Comparison of ENCODE assay signal across 19 cellular contexts in the genomic region with DNA sequence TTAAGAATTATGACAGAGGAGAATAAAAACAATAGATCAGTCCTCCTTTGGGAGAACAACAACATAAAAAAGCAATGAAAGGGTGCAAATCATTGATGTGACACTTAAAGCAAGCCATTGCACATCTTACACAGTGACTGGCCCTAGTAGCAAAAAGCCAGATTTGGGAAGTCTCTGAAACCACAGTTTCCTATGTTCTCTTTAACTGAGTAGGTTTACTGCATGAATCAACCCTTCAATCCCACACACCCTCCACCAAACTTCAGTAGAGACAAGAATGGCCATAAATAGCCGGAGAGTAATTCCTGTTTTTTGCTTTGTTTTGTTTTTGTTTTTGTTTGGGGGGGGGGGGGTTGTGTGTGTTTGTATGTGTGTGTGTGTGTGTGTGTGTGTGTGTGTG.
DNase-seq lines count a peak whose midpoint lies in the region; ATAC-seq, FAIRE-seq and TF ChIP-seq lines count a peak whose summit lies in the region.
"Had no signal": no experiment of that assay in that cellular context is flagged by ENCODE, and none has a peak within 500 bp of the region (broad histone marks: within the 10 kb centered on the region; RNA-seq: fewer than 3 reads in every experiment).

No MANE protein-coding gene starts in this region.

- no peaks in the 10 kb centered on the region for H4K20me1 ChIP-seq in BLaER1

- H3K4me3 ChIP-seq in BLaER1 (no peak overlapping the region), kidney (ENCODE audit: low read length in 2 of 2) (no peak overlapping the region)
- H3K4me3 ChIP-seq: GM12878, PC-9, SK-N-MC had no signal

- H3K4me3 Mint-ChIP-seq in stimulated activated naive B cell treated with anti-CD40 and anti-IgM and Interleukin-4, amounts not matched to agents 10 μg/mL and 1 μg/mL and 100 μg/mL, for 72 hours: no peak overlapping the region

- ATAC-seq in stimulated activated naive B cell treated with anti-CD40 and anti-IgM and Interleukin-4, amounts not matched to agents 10 μg/mL and 1 μg/mL and 100 μg/mL, for 72 hours (replicated peaks): no peak
- ATAC-seq: GM12878 had no signal

- H3K4me1 ChIP-seq in BLaER1 (peaks cover 30% of the 10 kb centered on the region), kidney (ENCODE audit: control insufficient read depth in 1 of 2, insufficient read depth in 1 of 2, low read depth in 1 of 2, low read length in 2 of 2) (no peaks in the 10 kb centered on the region)

- no peak overlapping the region for H3K9ac ChIP-seq in BLaER1
- no peak overlapping the region for H3K9ac ChIP-seq in kidney (ENCODE audit: low read length in 2 of 2)

- H3K4me2 ChIP-seq in BLaER1: peak overlapping the region; percentile 30
- H3K4me2 ChIP-seq: PC-9 had no signal

- DNase-seq in LHCN-M2 (ENCODE audit: low read depth) (peak; percentile 46), NOMO-1 (lab: John Stamatoyannopoulos, UW; ENCODE audit: unreplicated experiment in 2 of 2) (peak; percentile 91), SKM-1 (lab: John Stamatoyannopoulos, UW; ENCODE audit: unreplicated experiment) (peak; percentile 70), kidney (no peak), mucosa of gallbladder (ENCODE audit: low spot score) (no peak), NCI-H748 treated with DMSO at 0.1 percent for 48 hours (lab: John Stamatoyannopoulos, UW) (no peak)
- no peak for DNase-seq in stimulated activated naive B cell treated with anti-CD40 and anti-IgM and Interleukin-4, amounts not matched to agents 10 μg/mL and 1 μg/mL and 100 μg/mL, for 72 hours
- DNase-seq: 8988T, DMS79 treated with DMSO at 0.1 percent for 48 hours, GDM1, HCEC 1CT, NCI-H1417 treated with DMSO at 0.1 percent for 48 hours, NCI-H2029, NCI-H2171 treated with DMSO at 0.1 percent for 48 hours, PC-9 had no signal

- intact Hi-C loops in kidney (cut with DNase I): no loop called here

- H3K36me3 ChIP-seq in BLaER1 (no peaks in the 10 kb centered on the region), kidney (ENCODE audit: control insufficient read depth in 1 of 2, insufficient read depth in 2 of 2, low read length in 2 of 2) (no peaks in the 10 kb centered on the region)

- H3K27ac Mint-ChIP-seq in stimulated activated naive B cell treated with anti-CD40 and anti-IgM and Interleukin-4, amounts not matched to agents 10 μg/mL and 1 μg/mL and 100 μg/mL, for 72 hours: no peak overlapping the region

- no peaks in the 10 kb centered on the region for H3K27me3 Mint-ChIP-seq in stimulated activated naive B cell treated with anti-CD40 and anti-IgM and Interleukin-4, amounts not matched to agents 10 μg/mL and 1 μg/mL and 100 μg/mL, for 72 hours

- FAIRE-seq in kidney (lab: Jason Lieb, UNC): no peak
- FAIRE-seq: GM12878 had no signal

- H3K36me3 Mint-ChIP-seq in stimulated activated naive B cell treated with anti-CD40 and anti-IgM and Interleukin-4, amounts not matched to agents 10 μg/mL and 1 μg/mL and 100 μg/mL, for 72 hours: no peaks in the 10 kb centered on the region

- no peaks in the 10 kb centered on the region for H3K27me3 ChIP-seq in BLaER1

- H3K9me3 Mint-ChIP-seq in stimulated activated naive B cell treated with anti-CD40 and anti-IgM and Interleukin-4, amounts not matched to agents 10 μg/mL and 1 μg/mL and 100 μg/mL, for 72 hours: peaks cover 0 to 3% of the 10 kb centered on the region in 2 donors

- no peak for TF ChIP-seq CTCF in kidney (IDR thresholded peaks at IDR 0.05; ENCODE audit: borderline replicate concordance, extremely low read depth, insufficient read depth)

- H3K27ac ChIP-seq in BLaER1: no peak overlapping the region
- no peak overlapping the region for H3K27ac ChIP-seq in kidney (ENCODE audit: low read depth in 2 of 2, low read length in 2 of 2)
- H3K27ac ChIP-seq: HL-60, PC-9, SK-N-MC had no signal

- H3K4me1 Mint-ChIP-seq in stimulated activated naive B cell treated with anti-CD40 and anti-IgM and Interleukin-4, amounts not matched to agents 10 μg/mL and 1 μg/mL and 100 μg/mL, for 72 hours: no peaks in the 10 kb centered on the region

- H3K9me3 ChIP-seq in BLaER1 (no peaks in the 10 kb centered on the region), kidney (ENCODE audit: control insufficient read depth in 1 of 2, low read length in 2 of 2) (no peaks in the 10 kb centered on the region)

Comparison
In these comparisons a context has a peak if more than half of its experiments do, and no peak if none do; other contexts are left out.
1. DNase-seq: peak in LHCN-M2 (single experiment), NOMO-1 (2 of 2) and SKM-1 (single experiment); none in kidney (single experiment), mucosa of gallbladder (single experiment), stimulated activated naive B cell treated with anti-CD40 and anti-IgM and Interleukin-4, amounts not matched to agents 10 μg/mL and 1 μg/mL and 100 μg/mL, for 72 hours (single experiment) and NCI-H748 treated with DMSO at 0.1 percent for 48 hours (single experiment).